ENCODE assay signal across 1 cellular context in the genomic region with DNA sequence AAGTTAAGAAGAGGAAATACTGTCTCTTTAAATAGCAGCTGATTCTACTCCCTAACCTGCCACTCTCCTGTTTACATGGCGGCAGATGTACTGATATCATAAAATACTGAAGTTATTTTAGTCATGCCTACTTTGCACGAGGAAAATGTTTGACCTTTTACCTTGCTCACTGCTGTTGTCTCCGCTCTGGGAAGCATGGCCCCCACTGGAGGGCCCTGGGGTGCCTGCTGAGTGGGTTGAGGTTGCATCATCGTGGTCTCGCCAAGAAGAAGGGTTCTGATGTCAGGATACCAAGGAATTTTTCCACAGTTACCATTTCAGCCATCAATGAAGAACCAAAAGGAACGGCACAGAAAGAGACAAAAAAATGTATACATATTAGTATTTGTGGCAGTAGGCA.
TF ChIP-seq lines count a peak whose summit lies in the region.

No MANE protein-coding gene starts in this region.

TF ChIP-seq in GM23338, 12 proteins besides CTCF, POLR2A, EP300 and RAD21 (continued from another document):
- TF ChIP-seq, protein P1, sequence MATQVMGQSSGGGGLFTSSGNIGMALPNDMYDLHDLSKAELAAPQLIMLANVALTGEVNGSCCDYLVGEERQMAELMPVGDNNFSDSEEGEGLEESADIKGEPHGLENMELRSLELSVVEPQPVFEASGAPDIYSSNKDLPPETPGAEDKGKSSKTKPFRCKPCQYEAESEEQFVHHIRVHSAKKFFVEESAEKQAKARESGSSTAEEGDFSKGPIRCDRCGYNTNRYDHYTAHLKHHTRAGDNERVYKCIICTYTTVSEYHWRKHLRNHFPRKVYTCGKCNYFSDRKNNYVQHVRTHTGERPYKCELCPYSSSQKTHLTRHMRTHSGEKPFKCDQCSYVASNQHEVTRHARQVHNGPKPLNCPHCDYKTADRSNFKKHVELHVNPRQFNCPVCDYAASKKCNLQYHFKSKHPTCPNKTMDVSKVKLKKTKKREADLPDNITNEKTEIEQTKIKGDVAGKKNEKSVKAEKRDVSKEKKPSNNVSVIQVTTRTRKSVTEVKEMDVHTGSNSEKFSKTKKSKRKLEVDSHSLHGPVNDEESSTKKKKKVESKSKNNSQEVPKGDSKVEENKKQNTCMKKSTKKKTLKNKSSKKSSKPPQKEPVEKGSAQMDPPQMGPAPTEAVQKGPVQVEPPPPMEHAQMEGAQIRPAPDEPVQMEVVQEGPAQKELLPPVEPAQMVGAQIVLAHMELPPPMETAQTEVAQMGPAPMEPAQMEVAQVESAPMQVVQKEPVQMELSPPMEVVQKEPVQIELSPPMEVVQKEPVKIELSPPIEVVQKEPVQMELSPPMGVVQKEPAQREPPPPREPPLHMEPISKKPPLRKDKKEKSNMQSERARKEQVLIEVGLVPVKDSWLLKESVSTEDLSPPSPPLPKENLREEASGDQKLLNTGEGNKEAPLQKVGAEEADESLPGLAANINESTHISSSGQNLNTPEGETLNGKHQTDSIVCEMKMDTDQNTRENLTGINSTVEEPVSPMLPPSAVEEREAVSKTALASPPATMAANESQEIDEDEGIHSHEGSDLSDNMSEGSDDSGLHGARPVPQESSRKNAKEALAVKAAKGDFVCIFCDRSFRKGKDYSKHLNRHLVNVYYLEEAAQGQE (IDR thresholded peaks at IDR 0.05; ENCODE audit: unreplicated experiment), result no peak
- TF ChIP-seq CREB1 (CRISPR knock-in tag; IDR thresholded peaks at IDR 0.05; ENCODE audit: low read depth), result no peak
TF ChIP-seq in GM23338: peak in this region for 0.
